9 cellular contexts compared by ENCODE assay signal in genomic region chr1:171252482-171252881, GRCh38. TPM values are rescaled to one million over a fixed set of nuclear protein-coding genes. Genes with fewer than 3 reads are reported as not detected.
DNase-seq lines count a peak whose midpoint lies in the region; ATAC-seq and TF ChIP-seq lines count a peak whose summit lies in the region.
"Had no signal": no experiment of that assay in that cellular context is flagged by ENCODE, and none has a peak within 500 bp of the region (broad histone marks: within the 10 kb centered on the region; RNA-seq: fewer than 3 reads in every experiment).

No MANE protein-coding gene starts in this region.

- H3K27me3 ChIP-seq in smooth muscle cell (ENCODE audit: low read depth), result peaks cover 8% of the 10 kb centered on the region

- H3K36me3 ChIP-seq in smooth muscle cell (ENCODE audit: low read depth), result no peaks in the 10 kb centered on the region

- no peak overlapping the region for H2AFZ ChIP-seq in smooth muscle cell (ENCODE audit: low read depth)

- no peak overlapping the region for H3K27ac ChIP-seq in smooth muscle cell (ENCODE audit: low read depth)

- TF ChIP-seq CTCF in smooth muscle cell (IDR thresholded peaks at IDR 0.05; ENCODE audit: borderline replicate concordance, insufficient read depth, poor library complexity, severe bottlenecking), result no peak

- no peak overlapping the region for H3K9ac ChIP-seq in smooth muscle cell (ENCODE audit: low read depth)

- no peaks in the 10 kb centered on the region for H3K79me2 ChIP-seq in smooth muscle cell (ENCODE audit: low read depth)

- no peaks in the 10 kb centered on the region for H3F3A ChIP-seq in smooth muscle cell (ENCODE audit: low read depth)

- no peaks in the 10 kb centered on the region for H3K9me3 ChIP-seq in smooth muscle cell (replicated peaks; ENCODE audit: low read depth)

- H3K4me3 ChIP-seq in smooth muscle cell, result no peak overlapping the region

- no peaks in the 10 kb centered on the region for H3K4me1 ChIP-seq in smooth muscle cell (ENCODE audit: low read depth)

- DNase-seq in myocyte (ENCODE audit: low read depth), result peak; percentile 45
- no peak for DNase-seq in smooth muscle cell (lab: John Stamatoyannopoulos, UW; ENCODE audit: unreplicated experiment)
- DNase-seq in pons (ENCODE audit: low spot score), result no peak
- no peak for DNase-seq in NOMO-1 (lab: John Stamatoyannopoulos, UW; ENCODE audit: unreplicated experiment in 2 of 2)
- DNase-seq in HuH-7.5 (ENCODE audit: low spot score), result no peak

- WGBS in smooth muscle cell (ENCODE audit: low lambda C conversion rate), result 96% methylated on average over 5 of the region's 5 CpGs

- peak; percentile 65 for ATAC-seq in GM18519 (IDR thresholded peaks at IDR 0.05; ENCODE audit: low FRiP score, unreplicated experiment)
- peak; percentile 88 for ATAC-seq in GM21529 (IDR thresholded peaks at IDR 0.05; ENCODE audit: unreplicated experiment)
- peak; percentile 96 for ATAC-seq in HG03558 (IDR thresholded peaks at IDR 0.05; ENCODE audit: extremely low read depth, unreplicated experiment)

- no peaks in the 10 kb centered on the region for H4K20me1 ChIP-seq in smooth muscle cell (ENCODE audit: low read depth)

- no peak overlapping the region for H3K4me2 ChIP-seq in smooth muscle cell

RNA-seq across cellular contexts. Expression of gene FMO1, which starts 4.2 kb away (rescaled TPM):
- total RNA-seq in myocyte (0.08 TPM in 1 of 2 replicates, not detected in the other), smooth muscle cell (not detected in 2 replicates)
- not detected for polyA plus RNA-seq in myocyte (2012)
- polyA plus RNA-seq in smooth muscle cell, result not detected in 2 replicates
- total RNA-seq: glomerular endothelial cell had no signal
